In genomic region chr1:39410915-39411436, GRCh38 we compare ENCODE assay signal across 1 cellular context.
TF ChIP-seq lines count a peak whose summit lies in the region.

No MANE protein-coding gene starts in this region.

TF ChIP-seq in HEK293, 187 proteins besides CTCF, POLR2A, EP300 and RAD21 (continued from another document):
- no peak for TF ChIP-seq PRDM2 (tag by site-specific recombination; IDR thresholded peaks at IDR 0.05; ENCODE audit: borderline replicate concordance)
- TF ChIP-seq ZNF341 (tag by site-specific recombination; IDR thresholded peaks at IDR 0.05; ENCODE audit: low read depth) = peak; percentile 83
- TF ChIP-seq TRIM28 (IDR thresholded peaks at IDR 0.05; ENCODE audit: borderline replicate concordance, low read length) = 0 out of 2 replicates have a peak, but pooled peaks have one; percentile 24
- no peak for TF ChIP-seq ZIC2 (tag by site-specific recombination; IDR thresholded peaks at IDR 0.05)
- no peak for TF ChIP-seq MEIS1 (CRISPR knock-in tag; IDR thresholded peaks at IDR 0.05; ENCODE audit: borderline replicate concordance)
- TF ChIP-seq ZNF560 (tag by site-specific recombination; IDR thresholded peaks at IDR 0.05; ENCODE audit: borderline replicate concordance) = no peak
- TF ChIP-seq ZNF350 (tag by site-specific recombination; IDR thresholded peaks at IDR 0.05) = no peak
- TF ChIP-seq ZNF266 (tag by site-specific recombination; IDR thresholded peaks at IDR 0.05; ENCODE audit: low read depth) = no peak
- peak; percentile 83 for TF ChIP-seq PRDM4 (tag by site-specific recombination; IDR thresholded peaks at IDR 0.05)
- TF ChIP-seq ZSCAN18 (tag by site-specific recombination; IDR thresholded peaks at IDR 0.05) = no peak
- peak; percentile 33 for TF ChIP-seq ZNF654 (tag by site-specific recombination; IDR thresholded peaks at IDR 0.05; ENCODE audit: low read depth)
- TF ChIP-seq ZNF529 (tag by site-specific recombination; IDR thresholded peaks at IDR 0.05; ENCODE audit: insufficient replicate concordance) = no peak
- no peak for TF ChIP-seq ZNF558 (tag by site-specific recombination; IDR thresholded peaks at IDR 0.05)
- TF ChIP-seq ZNF423 (tag by site-specific recombination; IDR thresholded peaks at IDR 0.05) = no peak
- no peak for TF ChIP-seq ZNF488 (tag by site-specific recombination; IDR thresholded peaks at IDR 0.05)
- no peak for TF ChIP-seq ZNF10 (tag by site-specific recombination; IDR thresholded peaks at IDR 0.05)
- peak; percentile 99 for TF ChIP-seq SCRT2 (tag by site-specific recombination; IDR thresholded peaks at IDR 0.05)
- TF ChIP-seq REST (tag by site-specific recombination; IDR thresholded peaks at IDR 0.05) = no peak
- no peak for TF ChIP-seq ZNF768 (tag by site-specific recombination; IDR thresholded peaks at IDR 0.05)
- no peak for TF ChIP-seq KLF7 (tag by site-specific recombination; IDR thresholded peaks at IDR 0.05; ENCODE audit: borderline replicate concordance)
- TF ChIP-seq ZNF544 (tag by site-specific recombination; IDR thresholded peaks at IDR 0.05) = no peak
- TF ChIP-seq ZNF138 (tag by site-specific recombination; IDR thresholded peaks at IDR 0.05; ENCODE audit: borderline replicate concordance) = no peak
- no peak for TF ChIP-seq ZNF843 (tag by site-specific recombination; IDR thresholded peaks at IDR 0.05)
- TF ChIP-seq ZNF76 (tag by site-specific recombination; IDR thresholded peaks at IDR 0.05; ENCODE audit: borderline replicate concordance, low read depth) = no peak
- TF ChIP-seq INSM2 (tag by site-specific recombination; IDR thresholded peaks at IDR 0.05) = no peak
- no peak for TF ChIP-seq ZBTB6 (tag by site-specific recombination; IDR thresholded peaks at IDR 0.05)
